Comparison of ENCODE assay signal across 35 cellular contexts in genomic region chr17:34825884-34826283, GRCh38.
"Had no signal": no experiment of that assay in that cellular context is flagged by ENCODE, and none has a peak within 500 bp of the region (broad histone marks: within the 10 kb centered on the region; RNA-seq: fewer than 3 reads in every experiment).

No MANE protein-coding gene starts in this region.

- H3K9me3 ChIP-seq: adrenal gland, body of pancreas, breast epithelium had no signal

- ATAC-seq: activated CD8-positive, alpha-beta T cell treated with anti-CD3 and anti-CD28 coated beads for 36 hours; activated T-cell treated with anti-CD3 and anti-CD28 coated beads, Interleukin-2, amount 50 U/mL, for 4 hours; activated T-cell treated with anti-CD3 and anti-CD28 coated beads, Interleukin-2, amount 50 U/mL, for 72 hours; activated T-helper 17 cell treated with anti-CD3 and anti-CD28 coated beads, Interleukin-2, amount 50 U/mL, for 72 hours; body of pancreas had no signal

- H3K4me3 ChIP-seq: adrenal gland, body of pancreas, breast epithelium had no signal

- DNase-seq: activated B cell treated with CpG ODN at 0.5 μM for 24 hours; activated CD4-positive, alpha-beta memory T cell treated with anti-CD3 and anti-CD28 coated beads for 36 hours; activated CD4-positive, alpha-beta T cell treated with anti-CD3 and anti-CD28 coated beads for 4 hours; activated CD4-positive, alpha-beta T cell treated with anti-CD3 and anti-CD28 coated beads, Interleukin-2, amount 10 ng/mL, durations not matched to agents 24 days and 14 days; activated CD4-positive, alpha-beta T cell treated with anti-CD3 and anti-CD28 coated beads, Interleukin-2, amount 50 U/mL, for 1 hour; activated CD4-positive, alpha-beta T cell treated with anti-CD3 and anti-CD28 coated beads, Interleukin-2, amount 50 U/mL, for 4 hours; activated CD4-positive, CD25-positive, alpha-beta regulatory T cell treated with anti-CD3 and anti-CD28 coated beads, Interleukin-2, amount 50 U/mL, for 72 hours; activated CD8-positive, alpha-beta memory T cell treated with anti-CD3 and anti-CD28 coated beads, Interleukin-2, amount 50 U/mL, for 4 hours; activated CD8-positive, alpha-beta T cell treated with anti-CD3 and anti-CD28 coated beads for 36 hours; activated effector memory CD4-positive, alpha-beta T cell treated with anti-CD3 and anti-CD28 coated beads, Interleukin-2, amount 50 U/mL, for 16 hours; activated naive CD4-positive, alpha-beta T cell treated with anti-CD3 and anti-CD28 coated beads, Interleukin-2, amount 10 ng/mL, durations not matched to agents 7 days and 5 days; activated naive CD4-positive, alpha-beta T cell treated with Interleukin-2 at 50 U/mL for 16 hours; activated naive CD8-positive, alpha-beta T cell treated with anti-CD3 and anti-CD28 coated beads for 36 hours; activated T-cell treated with anti-CD3 and anti-CD28 coated beads for 4 hours; activated T-cell treated with anti-CD3 and anti-CD28 coated beads, Interleukin-2, amount 50 U/mL, for 1 hour; activated T-cell treated with anti-CD3 and anti-CD28 coated beads, Interleukin-2, amount 50 U/mL, for 4 hours; activated T-cell treated with anti-CD3 and anti-CD28 coated beads, Interleukin-2, amount 50 U/mL, for 72 hours; adrenal gland; amniotic stem cell; aorta; body of pancreas; brain microvascular endothelial cell; central memory CD4-positive, alpha-beta T cell; T-helper 1 cell; T-helper 2 cell; T-helper 9 cell had no signal

- FAIRE-seq: astrocyte, TTC549 had no signal

- H3K9me3 Mint-ChIP-seq: activated B cell treated with CpG ODN at 0.5 μM for 24 hours; activated CD4-positive, alpha-beta memory T cell treated with anti-CD3 and anti-CD28 coated beads for 36 hours; activated CD4-positive, alpha-beta T cell treated with anti-CD3 and anti-CD28 coated beads, Interleukin-2, amount 10 ng/mL, durations not matched to agents 24 days and 14 days; activated CD8-positive, alpha-beta T cell treated with anti-CD3 and anti-CD28 coated beads for 36 hours; activated naive CD4-positive, alpha-beta T cell treated with anti-CD3 and anti-CD28 coated beads, Interleukin-2, amount 10 ng/mL, durations not matched to agents 7 days and 5 days; activated naive CD4-positive, alpha-beta T cell treated with anti-CD3 and anti-CD28 coated beads, Interleukin-2, amount 50 U/mL, for 24 hours; activated naive CD8-positive, alpha-beta T cell treated with anti-CD3 and anti-CD28 coated beads for 36 hours; activated T-cell treated with anti-CD3 and anti-CD28 coated beads, Interleukin-2, amount 50 U/mL, for 4 hours; activated T-cell treated with anti-CD3 and anti-CD28 coated beads, Interleukin-2, amount 50 U/mL, for 72 hours; activated T-helper 1 cell treated with anti-CD3 and anti-CD28 coated beads, Interleukin-12 subunit alpha, Interleukin-12 subunit beta, Interleukin-2, Interleukin-4 antibody, amounts not matched to agents 30 ng/mL and 10 ng/mL and 1 ng/mL, durations not matched to agents 14 hours and 24 hours and 36 hours; activated T-helper 17 cell treated with anti-CD3 and anti-CD28 coated beads, Interleukin-2, amount 50 U/mL, for 72 hours; T-helper 1 cell treated with Interleukin-12 subunit alpha and Interleukin-12 subunit beta and Interleukin-4 antibody, amounts not matched to agents 30 μg/mL and 1 μg/mL, for 36 hours; T-helper 2 cell treated with Interferon-gamma antibody and Interleukin-4, amounts not matched to agents 5 μg/mL and 100 μg/mL, for 36 hours had no signal

- H3K27ac Mint-ChIP-seq: activated B cell treated with CpG ODN at 0.5 μM for 24 hours; activated CD4-positive, alpha-beta memory T cell treated with anti-CD3 and anti-CD28 coated beads for 36 hours; activated CD4-positive, alpha-beta T cell treated with anti-CD3 and anti-CD28 coated beads, Interleukin-2, amount 10 ng/mL, durations not matched to agents 24 days and 14 days; activated CD8-positive, alpha-beta T cell treated with anti-CD3 and anti-CD28 coated beads for 36 hours; activated naive CD4-positive, alpha-beta T cell treated with anti-CD3 and anti-CD28 coated beads, Interleukin-2, amount 10 ng/mL, durations not matched to agents 7 days and 5 days; activated naive CD4-positive, alpha-beta T cell treated with anti-CD3 and anti-CD28 coated beads, Interleukin-2, amount 50 U/mL, for 24 hours; activated naive CD8-positive, alpha-beta T cell treated with anti-CD3 and anti-CD28 coated beads for 36 hours; activated T-cell treated with anti-CD3 and anti-CD28 coated beads, Interleukin-2, amount 50 U/mL, for 72 hours; activated T-helper 1 cell treated with anti-CD3 and anti-CD28 coated beads, Interleukin-12 subunit alpha, Interleukin-12 subunit beta, Interleukin-2, Interleukin-4 antibody, amounts not matched to agents 30 ng/mL and 10 ng/mL and 1 ng/mL, durations not matched to agents 14 hours and 24 hours and 36 hours; activated T-helper 17 cell treated with anti-CD3 and anti-CD28 coated beads, Interleukin-2, amount 50 U/mL, for 72 hours; T-helper 1 cell treated with Interleukin-12 subunit alpha and Interleukin-12 subunit beta and Interleukin-4 antibody, amounts not matched to agents 30 μg/mL and 1 μg/mL, for 36 hours; T-helper 2 cell treated with Interferon-gamma antibody and Interleukin-4, amounts not matched to agents 5 μg/mL and 100 μg/mL, for 36 hours had no signal

- H3K4me1 ChIP-seq: adrenal gland, body of pancreas, breast epithelium had no signal

- H3K27ac ChIP-seq: adrenal gland, body of pancreas, brain microvascular endothelial cell, breast epithelium, VCaP had no signal

- H3K36me3 Mint-ChIP-seq: activated CD4-positive, alpha-beta memory T cell treated with anti-CD3 and anti-CD28 coated beads for 36 hours; activated naive CD4-positive, alpha-beta T cell treated with anti-CD3 and anti-CD28 coated beads, Interleukin-2, amount 10 ng/mL, durations not matched to agents 7 days and 5 days; activated naive CD4-positive, alpha-beta T cell treated with anti-CD3 and anti-CD28 coated beads, Interleukin-2, amount 50 U/mL, for 24 hours; activated naive CD8-positive, alpha-beta T cell treated with anti-CD3 and anti-CD28 coated beads for 36 hours had no signal
